Comparison of ENCODE assay signal across 27 cellular contexts in the genomic region with DNA sequence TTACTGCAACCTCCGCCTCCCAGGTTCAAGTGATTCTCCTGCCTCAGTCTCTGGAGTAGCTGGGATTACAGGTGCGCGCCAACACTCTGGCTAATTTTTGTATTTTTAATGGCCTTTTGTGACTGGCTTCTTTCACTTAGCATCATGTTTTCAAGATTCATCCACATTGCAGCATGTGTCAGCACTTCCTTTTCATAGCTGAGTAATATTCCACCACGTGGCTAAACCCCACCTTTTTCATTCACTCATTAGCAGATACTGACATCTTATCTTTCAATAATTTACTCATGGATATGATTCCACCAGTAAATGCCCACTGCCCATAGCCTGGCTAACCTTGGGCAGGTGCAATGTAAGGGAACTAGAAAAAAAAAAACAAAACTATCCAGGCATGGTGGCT. TPM values are rescaled to one million over a fixed set of nuclear protein-coding genes. Genes with fewer than 3 reads are reported as not detected.
"Had no signal": no experiment of that assay in that cellular context is flagged by ENCODE, and none has a peak within 500 bp of the region (broad histone marks: within the 10 kb centered on the region; RNA-seq: fewer than 3 reads in every experiment).

No MANE protein-coding gene starts in this region.

- H3K4me3 ChIP-seq: lower lobe of right lung, pancreas, prostate gland, sigmoid colon, tibial nerve, uterus had no signal

- H3K36me3 ChIP-seq: pancreas, prostate gland, sigmoid colon, tibial nerve, uterus had no signal

- H3K4me3 Mint-ChIP-seq: immature natural killer cell; stimulated activated effector memory CD8-positive, alpha-beta T cell treated with anti-CD3 and anti-CD28 coated beads, Interleukin-12 subunit alpha, Interleukin-12 subunit beta, amount 100 ng/mL, for 72 hours; stimulated activated naive CD8-positive, alpha-beta T cell treated with anti-CD3 and anti-CD28 coated beads, Interleukin-15, Interleukin-2, amounts not matched to agents 100 ng/mL and 50 ng/mL, for 24 hours; type B pancreatic cell had no signal

- H3K4me1 Mint-ChIP-seq: immature natural killer cell had no signal

- H3K9me3 Mint-ChIP-seq: stimulated activated effector memory CD8-positive, alpha-beta T cell treated with anti-CD3 and anti-CD28 coated beads, Interleukin-12 subunit alpha, Interleukin-12 subunit beta, amount 100 ng/mL, for 72 hours; stimulated activated naive CD8-positive, alpha-beta T cell treated with anti-CD3 and anti-CD28 coated beads, Interleukin-15, Interleukin-2, amounts not matched to agents 100 ng/mL and 50 ng/mL, for 24 hours had no signal

- DNase-seq: hypothalamus; immature natural killer cell; kidney; left colon; left lung; lower lobe of right lung; mammary epithelial cell; mesenchymal stem cell; naive thymus-derived CD8-positive, alpha-beta T cell; nucleus accumbens; pancreas; posterior cingulate gyrus; retina; right cardiac atrium; sigmoid colon; small intestine; spleen; stimulated activated CD4-positive, alpha-beta T cell treated with anti-CD3 and anti-CD28 coated beads, Interleukin-4, amount 100 ng/mL, for 24 hours; stimulated activated naive CD4-positive, alpha-beta T cell; uterus had no signal

- H3K27ac ChIP-seq: prostate gland, uterus had no signal

- H3K27ac Mint-ChIP-seq: immature natural killer cell; naive thymus-derived CD8-positive, alpha-beta T cell; stimulated activated effector memory CD8-positive, alpha-beta T cell treated with anti-CD3 and anti-CD28 coated beads, Interleukin-12 subunit alpha, Interleukin-12 subunit beta, amount 100 ng/mL, for 72 hours; stimulated activated naive CD8-positive, alpha-beta T cell treated with anti-CD3 and anti-CD28 coated beads, Interleukin-15, Interleukin-2, amounts not matched to agents 100 ng/mL and 50 ng/mL, for 24 hours; type B pancreatic cell had no signal

- ATAC-seq: left colon; left lung; lower lobe of right lung; naive thymus-derived CD8-positive, alpha-beta T cell; pancreas; right cardiac atrium; stimulated activated effector memory CD8-positive, alpha-beta T cell treated with anti-CD3 and anti-CD28 coated beads, Interleukin-12 subunit alpha, Interleukin-12 subunit beta, amount 100 ng/mL, for 72 hours had no signal

- H3K4me1 ChIP-seq: pancreas, prostate gland, sigmoid colon, tibial nerve, uterus had no signal

- H3K9me3 ChIP-seq: left lung, lower lobe of right lung, pancreas, prostate gland, sigmoid colon, uterus had no signal

- FAIRE-seq: islet of Langerhans, kidney, pancreas, small intestine had no signal

- H3K36me3 Mint-ChIP-seq: immature natural killer cell; stimulated activated effector memory CD8-positive, alpha-beta T cell treated with anti-CD3 and anti-CD28 coated beads, Interleukin-12 subunit alpha, Interleukin-12 subunit beta, amount 100 ng/mL, for 72 hours; type B pancreatic cell had no signal

RNA-seq across cellular contexts. Expression of a gene that starts 6.9 kb away (rescaled TPM):
- polyA plus RNA-seq: neural cell had no signal

RNA-seq across cellular contexts. Expression of a gene that starts 15.5 kb away (rescaled TPM):
- polyA plus RNA-seq: naive thymus-derived CD8-positive, alpha-beta T cell; neural cell had no signal
